ENCODE assay signal across 16 cellular contexts in genomic region chr22:50016308-50016987, GRCh38. TPM values are rescaled to one million over a fixed set of nuclear protein-coding genes. Genes with fewer than 3 reads are reported as not detected.
DNase-seq lines count a peak whose midpoint lies in the region; ATAC-seq, FAIRE-seq and TF ChIP-seq lines count a peak whose summit lies in the region.
"Had no signal": no experiment of that assay in that cellular context is flagged by ENCODE, and none has a peak within 500 bp of the region (broad histone marks: within the 10 kb centered on the region; RNA-seq: fewer than 3 reads in every experiment).

No MANE protein-coding gene starts in this region.

- ATAC-seq in Panc1: peak; percentile 12; the same call in 1 of the 2 replicates
- no peak for ATAC-seq in stimulated activated naive CD8-positive, alpha-beta T cell treated with anti-CD3 and anti-CD28 coated beads, Interleukin-15, amount 100 ng/mL, for 72 hours
- ATAC-seq: K562 had no signal

- H3K9me3 Mint-ChIP-seq in activated naive CD4-positive, alpha-beta T cell treated with anti-CD3 and anti-CD28 coated beads for 36 hours: no peaks in the 10 kb centered on the region
- peaks cover 0 to 1% (median 0%) of the 10 kb centered on the region in 6 donors for H3K9me3 Mint-ChIP-seq in immature natural killer cell
- peaks cover 0 to 5% of the 10 kb centered on the region in 2 donors for H3K9me3 Mint-ChIP-seq in stimulated activated naive CD8-positive, alpha-beta T cell treated with anti-CD3 and anti-CD28 coated beads, Interleukin-15, amount 100 ng/mL, for 72 hours

- CTCF ChIA-PET in activated naive CD4-positive, alpha-beta T cell treated with anti-CD3 and anti-CD28 coated beads for 36 hours (lab: Charles Lee): interaction anchor here (0.5 to 4.3 kb wide), 3 partner anchors 14 to 93 kb away, joined by 4 to 26 read pairs (median 19); no protein-coding TSS in a partner anchor
- CTCF ChIA-PET in Panc1 (lab: Charles Lee): interaction anchor here (0.5 kb wide), 1 partner anchor 11 kb away, joined by 7 read pairs; no protein-coding TSS in a partner anchor

- peaks cover 3% of the 10 kb centered on the region for H3K36me3 Mint-ChIP-seq in activated naive CD4-positive, alpha-beta T cell treated with anti-CD3 and anti-CD28 coated beads for 36 hours (ENCODE audit: low read depth)
- no peaks in the 10 kb centered on the region for H3K36me3 Mint-ChIP-seq in immature natural killer cell

- H3K36me3 ChIP-seq in Panc1 (ENCODE audit: control insufficient read depth, insufficient read depth, low read length) (no peaks in the 10 kb centered on the region), small intestine (ENCODE audit: control insufficient read depth in 2 of 2, insufficient read depth in 2 of 2, low read length in 2 of 2) (no peaks in the 10 kb centered on the region)
- H3K36me3 ChIP-seq: tibial artery had no signal

- peaks cover 36% of the 10 kb centered on the region for H3K4me1 Mint-ChIP-seq in activated naive CD4-positive, alpha-beta T cell treated with anti-CD3 and anti-CD28 coated beads for 36 hours (ENCODE audit: low read depth)
- peaks cover 0 to 18% of the 10 kb centered on the region in 2 donors for H3K4me1 Mint-ChIP-seq in immature natural killer cell
- peaks cover 75% of the 10 kb centered on the region for H3K4me1 Mint-ChIP-seq in stimulated activated naive CD8-positive, alpha-beta T cell treated with anti-CD3 and anti-CD28 coated beads, Interleukin-15, amount 100 ng/mL, for 72 hours

- WGBS in small intestine, 3 donors: 78 to 86% (median 85%) methylated on average over 20 of the region's 20 CpGs

- peaks cover 20% of the 10 kb centered on the region for H3K4me1 ChIP-seq in Panc1 (ENCODE audit: control insufficient read depth, insufficient read depth, low read length)
- no peaks in the 10 kb centered on the region for H3K4me1 ChIP-seq in small intestine (ENCODE audit: control insufficient read depth in 2 of 2, insufficient read depth in 1 of 2, low read depth in 1 of 2, low read length in 1 of 2)

- H3K27me3 ChIP-seq in Panc1 (ENCODE audit: control insufficient read depth, insufficient read depth, low read length): no peaks in the 10 kb centered on the region
- H3K27me3 ChIP-seq in small intestine (ENCODE audit: control insufficient read depth in 2 of 2, insufficient read depth in 2 of 2, low read length in 2 of 2): peaks cover 19 to 24% of the 10 kb centered on the region in 2 donors

- H3K4me3 Mint-ChIP-seq in activated naive CD4-positive, alpha-beta T cell treated with anti-CD3 and anti-CD28 coated beads for 36 hours: peak overlapping the region; percentile 77
- no peak overlapping the region for H3K4me3 Mint-ChIP-seq in immature natural killer cell
- H3K4me3 Mint-ChIP-seq in stimulated activated naive CD8-positive, alpha-beta T cell treated with anti-CD3 and anti-CD28 coated beads, Interleukin-15, amount 100 ng/mL, for 72 hours: peak overlapping the region; percentile 62 to 80
- H3K4me3 Mint-ChIP-seq: activated T-helper 1 cell treated with anti-CD3 and anti-CD28 coated beads, Interleukin-12 subunit alpha, Interleukin-12 subunit beta, Interleukin-2, Interleukin-4 antibody, amounts not matched to agents 30 ng/mL and 10 ng/mL and 1 ng/mL, durations not matched to agents 14 hours and 24 hours and 36 hours had no signal

- BruUV-seq in Panc1 (replicated peaks; lab: Mats Ljungman, UMichigan): no TSS peak

- no peaks in the 10 kb centered on the region for H3K9me3 ChIP-seq in Panc1 (ENCODE audit: control insufficient read depth, insufficient read depth, low read depth, low read length)
- H3K9me3 ChIP-seq in small intestine (ENCODE audit: control insufficient read depth, low read depth): no peaks in the 10 kb centered on the region
- H3K9me3 ChIP-seq: tibial artery had no signal

- intact Hi-C loops in activated naive CD4-positive, alpha-beta T cell treated with anti-CD3 and anti-CD28 coated beads for 36 hours (cut with micrococcal nuclease): loop anchor here (5.0 kb wide), 2 partner anchors 176 to 456 kb away; no protein-coding TSS in a partner anchor
- intact Hi-C loops in Panc1 (cut with micrococcal nuclease; ENCODE audit: unreplicated experiment): no loop called here

- TF ChIP-seq CTCF in Panc1 (IDR thresholded peaks at IDR 0.05): no peak

- in situ Hi-C loops in Panc1 (cut with HindIII; ENCODE audit: low pct_unique_long_range_greater_than_20kb, low sequenced_read_pairs): no loop called here

- no peak for FAIRE-seq in small intestine (lab: Jason Lieb, UNC)
- FAIRE-seq: bronchial epithelial cell, K562 had no signal

- H3K27ac Mint-ChIP-seq in activated naive CD4-positive, alpha-beta T cell treated with anti-CD3 and anti-CD28 coated beads for 36 hours: no peak overlapping the region
- no peak overlapping the region for H3K27ac Mint-ChIP-seq in immature natural killer cell
- peak overlapping the region in 1 of 2 donors; percentile 0 for H3K27ac Mint-ChIP-seq in stimulated activated naive CD8-positive, alpha-beta T cell treated with anti-CD3 and anti-CD28 coated beads, Interleukin-15, amount 100 ng/mL, for 72 hours

- H3K4me3 ChIP-seq in Panc1 (ENCODE audit: low read depth in 2 of 2, low read length in 2 of 2) (no peak overlapping the region), small intestine (ENCODE audit: low read depth in 1 of 2, low read length in 2 of 2) (no peak overlapping the region)
- H3K4me3 ChIP-seq: K562, tibial artery had no signal

- POLR2A ChIA-PET in Panc1 (lab: Charles Lee): no interaction called here

- no peak for DNase-seq in activated naive CD4-positive, alpha-beta T cell treated with anti-CD3 and anti-CD28 coated beads for 36 hours
- DNase-seq in activated naive CD4-positive, alpha-beta T cell (lab: John Stamatoyannopoulos, UW): no peak
- no peak for DNase-seq in Panc1 (ENCODE audit: low read depth, low spot score)
- peak; percentile 31 to 52 (median 39) for DNase-seq in immature natural killer cell
- no peak for DNase-seq in stimulated activated naive CD8-positive, alpha-beta T cell treated with anti-CD3 and anti-CD28 coated beads, Interleukin-15, amount 100 ng/mL, for 72 hours
- DNase-seq in cortex of kidney (lab: John Stamatoyannopoulos, UW): no peak
- DNase-seq in small intestine: no peak
- DNase-seq in NCI-H526 treated with DMSO at 0.1 percent for 48 hours (lab: John Stamatoyannopoulos, UW): no peak
- DNase-seq: NCI-H1436 had no signal

- peaks cover 5% of the 10 kb centered on the region for H3K27me3 Mint-ChIP-seq in activated naive CD4-positive, alpha-beta T cell treated with anti-CD3 and anti-CD28 coated beads for 36 hours (ENCODE audit: low read depth)
- H3K27me3 Mint-ChIP-seq in immature natural killer cell (ENCODE audit: low read depth in 3 of 3): peaks cover 0 to 7% (median 4%) of the 10 kb centered on the region in 3 donors
- peaks cover 12% of the 10 kb centered on the region for H3K27me3 Mint-ChIP-seq in stimulated activated naive CD8-positive, alpha-beta T cell treated with anti-CD3 and anti-CD28 coated beads, Interleukin-15, amount 100 ng/mL, for 72 hours

- H3K27ac ChIP-seq in Panc1 (ENCODE audit: low read length) (no peak overlapping the region), small intestine (ENCODE audit: low read depth in 1 of 2, low read length in 1 of 2) (no peak overlapping the region)
- H3K27ac ChIP-seq: tibial artery, VCaP had no signal

RNA-seq across cellular contexts. Expression of gene IL17REL, which starts 3.9 kb away (rescaled TPM):
- total RNA-seq in activated naive CD4-positive, alpha-beta T cell treated with anti-CD3 and anti-CD28 coated beads for 36 hours: under 1 TPM; 0.12 to 0.15 TPM
- total RNA-seq in Panc1 (2021; ENCODE audit: unreplicated experiment): 0.82 TPM
- polyA plus RNA-seq in Panc1 (2012; ENCODE audit: insufficient read length): 1.3 TPM
- not detected for polyA plus RNA-seq in immature natural killer cell
- under 1 TPM in 2 of 3 donors, not detected in 1; 0.27 to 0.49 TPM for polyA plus RNA-seq in small intestine
- total RNA-seq: activated T-helper 1 cell treated with anti-CD3 and anti-CD28 coated beads, Interleukin-12 subunit alpha, Interleukin-12 subunit beta, Interleukin-2, Interleukin-4 antibody, amounts not matched to agents 30 ng/mL and 10 ng/mL and 1 ng/mL, durations not matched to agents 14 hours and 24 hours and 36 hours; bronchial epithelial cell; glomerular endothelial cell; kidney epithelial cell had no signal

RNA-seq across cellular contexts. Expression of gene TTLL8, which starts 41.6 kb away (rescaled TPM):
- not detected for total RNA-seq in activated naive CD4-positive, alpha-beta T cell treated with anti-CD3 and anti-CD28 coated beads for 36 hours
- not detected for total RNA-seq in Panc1 (2021; ENCODE audit: unreplicated experiment)
- not detected for polyA plus RNA-seq in Panc1 (2012; ENCODE audit: insufficient read length)
- not detected for polyA plus RNA-seq in immature natural killer cell
- not detected for polyA plus RNA-seq in small intestine
- total RNA-seq: activated T-helper 1 cell treated with anti-CD3 and anti-CD28 coated beads, Interleukin-12 subunit alpha, Interleukin-12 subunit beta, Interleukin-2, Interleukin-4 antibody, amounts not matched to agents 30 ng/mL and 10 ng/mL and 1 ng/mL, durations not matched to agents 14 hours and 24 hours and 36 hours; bronchial epithelial cell; glomerular endothelial cell; K562; kidney epithelial cell had no signal
- polyA plus RNA-seq: K562 had no signal

RNA-seq across cellular contexts. Expression of gene PIM3, which starts 55.9 kb away (rescaled TPM):
- 100 to 1,000 TPM; 202 to 210 TPM for total RNA-seq in activated naive CD4-positive, alpha-beta T cell treated with anti-CD3 and anti-CD28 coated beads for 36 hours
- 58.2 TPM for total RNA-seq in Panc1 (2021; ENCODE audit: unreplicated experiment)
- 65.3 TPM for polyA plus RNA-seq in Panc1 (2012; ENCODE audit: insufficient read length)
- polyA plus RNA-seq in immature natural killer cell: 10 to 100 TPM; 14.5 to 20.6 (median 15.8) TPM
- polyA plus RNA-seq in small intestine: 10 to 100 TPM; 35.7 to 72.2 (median 49.4) TPM

Comparison
In these comparisons a context has a peak if more than half of its experiments do, and no peak if none do; other contexts are left out.
1. DNase-seq: peak in immature natural killer cell (3 of 3); none in activated naive CD4-positive, alpha-beta T cell treated with anti-CD3 and anti-CD28 coated beads for 36 hours (single experiment), activated naive CD4-positive, alpha-beta T cell (0 of 4), Panc1 (single experiment), stimulated activated naive CD8-positive, alpha-beta T cell treated with anti-CD3 and anti-CD28 coated beads, Interleukin-15, amount 100 ng/mL, for 72 hours (0 of 2), cortex of kidney (single experiment), small intestine (single experiment) and NCI-H526 treated with DMSO at 0.1 percent for 48 hours (single experiment).
2. H3K4me3 Mint-ChIP-seq: peak in activated naive CD4-positive, alpha-beta T cell treated with anti-CD3 and anti-CD28 coated beads for 36 hours (single experiment) and stimulated activated naive CD8-positive, alpha-beta T cell treated with anti-CD3 and anti-CD28 coated beads, Interleukin-15, amount 100 ng/mL, for 72 hours (2 of 2); none in immature natural killer cell (0 of 5).